ENCODE assay signal across 9 cellular contexts in the genomic region with DNA sequence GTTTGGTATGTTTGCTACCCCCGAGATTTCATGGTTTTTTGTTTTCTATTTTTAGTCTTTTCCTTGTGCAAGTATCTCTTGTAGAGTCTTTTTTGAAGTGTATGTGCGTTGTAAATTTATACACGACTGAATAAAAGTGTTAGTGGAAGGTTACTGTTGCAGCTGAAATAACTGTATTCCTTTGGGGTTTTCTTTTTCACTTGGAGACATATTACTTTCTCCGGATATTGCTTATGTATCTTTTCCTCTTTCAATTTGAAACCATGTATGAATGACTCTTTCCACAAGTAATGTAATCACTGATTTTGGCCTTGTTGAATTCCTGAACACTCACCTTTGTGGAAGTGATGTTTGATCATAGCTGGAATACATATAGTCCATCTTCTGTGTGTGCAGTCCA. TPM values are rescaled to one million over a fixed set of nuclear protein-coding genes. Genes with fewer than 3 reads are reported as not detected.
DNase-seq lines count a peak whose midpoint lies in the region; ATAC-seq, FAIRE-seq and TF ChIP-seq lines count a peak whose summit lies in the region.
"Had no signal": no experiment of that assay in that cellular context is flagged by ENCODE, and none has a peak within 500 bp of the region (broad histone marks: within the 10 kb centered on the region; RNA-seq: fewer than 3 reads in every experiment).

No MANE protein-coding gene starts in this region.

- FAIRE-seq in small intestine (lab: Jason Lieb, UNC) (no peak), frontal cortex (lab: Jason Lieb, UNC) (no peak)

- H3K9me3 ChIP-seq in left lung (no peaks in the 10 kb centered on the region), small intestine (ENCODE audit: control insufficient read depth, low read depth) (no peaks in the 10 kb centered on the region)

- DNase-seq in activated naive CD4-positive, alpha-beta T cell treated with Interleukin-2 at 50 U/mL for 16 hours = no peak
- DNase-seq in activated naive CD8-positive, alpha-beta T cell treated with anti-CD3 and anti-CD28 coated beads for 36 hours = no peak
- DNase-seq in left lung = no peak
- DNase-seq in type B pancreatic cell (ENCODE audit: extremely low spot score, unreplicated experiment) = no peak
- no peak for DNase-seq in small intestine
- no peak for DNase-seq in frontal cortex (ENCODE audit: low spot score in 2 of 2)
- no peak for DNase-seq in mesenteric fat pad (ENCODE audit: low spot score)
- DNase-seq: KG1 had no signal

- H3K27me3 ChIP-seq in left lung = no peaks in the 10 kb centered on the region
- H3K27me3 ChIP-seq in small intestine (ENCODE audit: control insufficient read depth in 2 of 2, insufficient read depth in 2 of 2, low read length in 2 of 2) = no peaks in the 10 kb centered on the region

- no peak for TF ChIP-seq CTCF in left lung (IDR thresholded peaks at IDR 0.05)
- no peak for TF ChIP-seq CTCF in type B pancreatic cell (conservative IDR thresholded peaks at IDR 0.05)

- H3K4me3 ChIP-seq in left lung (peak overlapping the region; percentile 96 to 99), small intestine (ENCODE audit: low read depth in 1 of 2, low read length in 2 of 2) (no peak overlapping the region)

- no peak for ATAC-seq in left lung

- H3K4me1 ChIP-seq in left lung = peaks cover 10 to 46% of the 10 kb centered on the region in 2 donors
- no peaks in the 10 kb centered on the region for H3K4me1 ChIP-seq in small intestine (ENCODE audit: control insufficient read depth in 2 of 2, insufficient read depth in 1 of 2, low read depth in 1 of 2, low read length in 1 of 2)

- no peaks in the 10 kb centered on the region for H3K9me3 Mint-ChIP-seq in activated naive CD4-positive, alpha-beta T cell treated with anti-CD3 and anti-CD28 coated beads, Interleukin-2, amount 50 U/mL, for 24 hours
- no peaks in the 10 kb centered on the region for H3K9me3 Mint-ChIP-seq in activated naive CD8-positive, alpha-beta T cell treated with anti-CD3 and anti-CD28 coated beads for 36 hours
- H3K9me3 Mint-ChIP-seq in type B pancreatic cell = no peaks in the 10 kb centered on the region

- H3K27me3 Mint-ChIP-seq in activated naive CD4-positive, alpha-beta T cell treated with anti-CD3 and anti-CD28 coated beads, Interleukin-2, amount 50 U/mL, for 24 hours = no peaks in the 10 kb centered on the region
- H3K27me3 Mint-ChIP-seq in activated naive CD8-positive, alpha-beta T cell treated with anti-CD3 and anti-CD28 coated beads for 36 hours = no peaks in the 10 kb centered on the region
- H3K27me3 Mint-ChIP-seq in type B pancreatic cell = no peaks in the 10 kb centered on the region

- 0 to 5% (median 1%) methylated on average over 4 of the region's 4 CpGs for WGBS in small intestine, 3 donors

- H3K27ac ChIP-seq in left lung (no peak overlapping the region), small intestine (ENCODE audit: low read depth in 1 of 2, low read length in 1 of 2) (no peak overlapping the region)

- H3K4me3 Mint-ChIP-seq in activated naive CD4-positive, alpha-beta T cell treated with anti-CD3 and anti-CD28 coated beads, Interleukin-2, amount 50 U/mL, for 24 hours = peak overlapping the region; percentile 96
- peak overlapping the region; percentile 99 for H3K4me3 Mint-ChIP-seq in activated naive CD8-positive, alpha-beta T cell treated with anti-CD3 and anti-CD28 coated beads for 36 hours
- H3K4me3 Mint-ChIP-seq in type B pancreatic cell = peak overlapping the region; percentile 99

- peak overlapping the region; percentile 98 for H3K27ac Mint-ChIP-seq in activated naive CD4-positive, alpha-beta T cell treated with anti-CD3 and anti-CD28 coated beads, Interleukin-2, amount 50 U/mL, for 24 hours
- peak overlapping the region; percentile 97 for H3K27ac Mint-ChIP-seq in activated naive CD8-positive, alpha-beta T cell treated with anti-CD3 and anti-CD28 coated beads for 36 hours
- H3K27ac Mint-ChIP-seq in type B pancreatic cell = peak overlapping the region; percentile 97

- H3K36me3 Mint-ChIP-seq in activated naive CD4-positive, alpha-beta T cell treated with anti-CD3 and anti-CD28 coated beads, Interleukin-2, amount 50 U/mL, for 24 hours = peaks cover 12% of the 10 kb centered on the region
- H3K36me3 Mint-ChIP-seq in activated naive CD8-positive, alpha-beta T cell treated with anti-CD3 and anti-CD28 coated beads for 36 hours = peaks cover 34% of the 10 kb centered on the region
- H3K36me3 Mint-ChIP-seq in type B pancreatic cell = peaks cover 8% of the 10 kb centered on the region

- intact Hi-C loops in left lung (cut with DNase I) = no loop called here

- peaks cover 70% of the 10 kb centered on the region for H3K4me1 Mint-ChIP-seq in activated naive CD4-positive, alpha-beta T cell treated with anti-CD3 and anti-CD28 coated beads, Interleukin-2, amount 50 U/mL, for 24 hours
- peaks cover 59% of the 10 kb centered on the region for H3K4me1 Mint-ChIP-seq in activated naive CD8-positive, alpha-beta T cell treated with anti-CD3 and anti-CD28 coated beads for 36 hours
- H3K4me1 Mint-ChIP-seq in type B pancreatic cell (ENCODE audit: unreplicated experiment) = peaks cover 27% of the 10 kb centered on the region

- peaks cover 0 to 10% of the 10 kb centered on the region in 2 donors for H3K36me3 ChIP-seq in left lung
- no peaks in the 10 kb centered on the region for H3K36me3 ChIP-seq in small intestine (ENCODE audit: control insufficient read depth in 2 of 2, insufficient read depth in 2 of 2, low read length in 2 of 2)

RNA-seq across cellular contexts. Expression of gene URB2, which starts 1.0 kb away (rescaled TPM):
- 10 to 100 TPM; 28.9 to 30.1 TPM for total RNA-seq in activated naive CD8-positive, alpha-beta T cell treated with anti-CD3 and anti-CD28 coated beads for 36 hours
- 10 to 100 TPM in 1 of 2 donors, 1 to 10 TPM in 1; 6.0 to 10.7 TPM for total RNA-seq in left lung
- 11.0 and 16.5 TPM in 2 replicates for total RNA-seq in type B pancreatic cell (ENCODE audit: low replicate concordance)
- polyA plus RNA-seq in small intestine = 1 to 10 TPM in 2 of 3 donors, under 1 TPM in 1; 0.54 to 3.9 (median 2.0) TPM
- total RNA-seq in frontal cortex = 14.7 TPM
- 14.0 TPM for total RNA-seq in mesenteric fat pad

RNA-seq across cellular contexts. Expression of gene TAF5L, which starts 1.1 kb away (rescaled TPM):
- total RNA-seq in activated naive CD8-positive, alpha-beta T cell treated with anti-CD3 and anti-CD28 coated beads for 36 hours = 10 to 100 TPM; 28.0 to 32.2 TPM
- total RNA-seq in left lung (10 to 100 TPM; 15.9 to 19.0 TPM), type B pancreatic cell (ENCODE audit: low replicate concordance) (16.9 and 17.4 TPM in 2 replicates), frontal cortex (32.2 TPM), mesenteric fat pad (24.8 TPM)
- polyA plus RNA-seq in small intestine = 10 to 100 TPM in 1 of 3 donors, 1 to 10 TPM in 2; 8.4 to 12.5 (median 8.5) TPM

Comparison
In these comparisons a context has a peak if more than half of its experiments do, and no peak if none do; other contexts are left out.
1. H3K4me3 ChIP-seq: peak in left lung (2 of 2); none in small intestine (0 of 2).
2. Peak in every context shown above with its lines, with median percentiles within 50 percentile points of each other: H3K27ac Mint-ChIP-seq and H3K4me3 Mint-ChIP-seq.